Comparison of ENCODE assay signal across 25 cellular contexts in genomic region chr3:33940149-33940548, GRCh38.
A peak's percentile ranks its signal among the peaks of the same experiment; 100 is the strongest.
DNase-seq lines count a peak whose midpoint lies in the region; ATAC-seq, FAIRE-seq and TF ChIP-seq lines count a peak whose summit lies in the region.
"Had no signal": no experiment of that assay in that cellular context is flagged by ENCODE, and none has a peak within 500 bp of the region (broad histone marks: within the 10 kb centered on the region; RNA-seq: fewer than 3 reads in every experiment).

No MANE protein-coding gene starts in this region.

- no peaks in the 10 kb centered on the region for H3K27me3 ChIP-seq in K562 (ENCODE audit: control insufficient read depth in 2 of 2, insufficient read depth in 2 of 2, low read length in 2 of 2)
- H3K27me3 ChIP-seq in foreskin keratinocyte: peaks cover 13% of the 10 kb centered on the region
- H3K27me3 ChIP-seq in spleen (replicated peaks in 1 of 7): no peaks in the 10 kb centered on the region
- no peaks in the 10 kb centered on the region for H3K27me3 ChIP-seq in colonic mucosa
- H3K27me3 ChIP-seq: esophagus squamous epithelium, left lung, upper lobe of right lung had no signal

- H3K9ac ChIP-seq in K562 (ENCODE audit: insufficient read depth in 1 of 2, low read depth in 2 of 2, low read length in 2 of 2) (no peak overlapping the region), colonic mucosa (ENCODE audit: low read depth in 2 of 2, low read length in 2 of 2) (no peak overlapping the region)
- H3K9ac ChIP-seq: SK-N-SH had no signal

- H3K9me3 ChIP-seq in K562 (replicated peaks; ENCODE audit: control insufficient read depth, insufficient read depth, low read depth, low read length) (peaks cover 2% of the 10 kb centered on the region), spleen (no peaks in the 10 kb centered on the region), colonic mucosa (no peaks in the 10 kb centered on the region)
- H3K9me3 ChIP-seq: esophagus squamous epithelium, heart left ventricle, left lung, SK-N-SH, upper lobe of right lung had no signal

- peak overlapping the region; percentile 12; the same call in 1 of the 2 replicates for H2AFZ ChIP-seq in K562 (ENCODE audit: low read depth, low read length)

- TF ChIP-seq RAD21 in K562 (CRISPR knock-in tag; conservative IDR thresholded peaks at IDR 0.05 in 1 of 2, IDR thresholded peaks at IDR 0.05 in 1 of 2): no peak

- peaks cover 17 to 61% of the 10 kb centered on the region in 2 experiments for H3K4me1 ChIP-seq in K562 (replicated peaks in 1 of 2; ENCODE audit: control insufficient read depth in 2 of 2, insufficient read depth in 2 of 2, low read length in 2 of 2)
- peaks cover 18% of the 10 kb centered on the region for H3K4me1 ChIP-seq in foreskin keratinocyte
- H3K4me1 ChIP-seq in spleen: no peaks in the 10 kb centered on the region
- no peaks in the 10 kb centered on the region for H3K4me1 ChIP-seq in colonic mucosa
- H3K4me1 ChIP-seq: esophagus squamous epithelium, left lung, upper lobe of right lung had no signal

- TF ChIP-seq EP300 in K562 (IDR thresholded peaks at IDR 0.05; ENCODE audit: low read length): no peak

- H4K20me1 ChIP-seq in K562 (replicated peaks; ENCODE audit: control insufficient read depth, insufficient read depth, low read length): no peaks in the 10 kb centered on the region

- CTCF ChIA-PET in K562 (lab: Yijun Ruan, JAX; ENCODE audit: low intra/inter-chr PET ratio): no interaction called here

- H3K36me3 ChIP-seq in K562 (ENCODE audit: control insufficient read depth, insufficient read depth, low read length) (no peaks in the 10 kb centered on the region; the same call in 2 of the 3 replicates), spleen (no peaks in the 10 kb centered on the region), colonic mucosa (no peaks in the 10 kb centered on the region)
- H3K36me3 ChIP-seq: esophagus squamous epithelium, heart left ventricle, left lung, upper lobe of right lung had no signal

- TF ChIP-seq CTCF in K562 (IDR thresholded peaks at IDR 0.05 in 2 of 3, conservative IDR thresholded peaks at IDR 0.05 in 1 of 3; ENCODE audit: insufficient read depth in 2 of 3, low read depth in 1 of 3, low read length in 3 of 3) (no peak), foreskin keratinocyte (conservative IDR thresholded peaks at IDR 0.05) (no peak), spleen (IDR thresholded peaks at IDR 0.05 in 8 of 11, conservative IDR thresholded peaks at IDR 0.05 in 3 of 11) (no peak), colonic mucosa (IDR thresholded peaks at IDR 0.05) (no peak)

- intact Hi-C loops in K562 (cut with micrococcal nuclease): no loop called here
- intact Hi-C loops in spleen (cut with DNase I; ENCODE audit: low total_unique reads): no loop called here
- intact Hi-C loops in colonic mucosa (cut with DNase I): no loop called here

- peaks cover 48% of the 10 kb centered on the region for H3K79me2 ChIP-seq in K562 (ENCODE audit: control insufficient read depth, insufficient read depth, low read length)

- no TSS peak for BruUV-seq in K562 (replicated peaks; lab: Mats Ljungman, UMichigan)

- in situ Hi-C loops in K562 (cut with MboI): no loop called here

- POLR2A ChIA-PET in K562 (lab: Yijun Ruan, JAX): interaction anchor here (0.6 to 1.2 kb wide), 2 partner anchors 9 to 60 kb away, joined by 3 read pairs; no protein-coding TSS in a partner anchor

- FAIRE-seq in K562 (lab: Jason Lieb, UNC): no peak
- FAIRE-seq: GM12891, HTR-8/SVneo had no signal

- ATAC-seq in K562 (no peak), foreskin keratinocyte (peak; percentile 95), GM21737 (IDR thresholded peaks at IDR 0.05; ENCODE audit: unreplicated experiment) (no peak)
- ATAC-seq: heart left ventricle, left lung, upper lobe of right lung had no signal

- H3K9me1 ChIP-seq in K562 (ENCODE audit: control insufficient read depth, insufficient read depth, low read length): no peaks in the 10 kb centered on the region

- no peak overlapping the region for H3K27ac ChIP-seq in K562 (ENCODE audit: extremely low read depth, low read depth, low read length)
- H3K27ac ChIP-seq in foreskin keratinocyte: peak overlapping the region; percentile 4
- no peak overlapping the region for H3K27ac ChIP-seq in spleen
- H3K27ac ChIP-seq in colonic mucosa: no peak overlapping the region
- H3K27ac ChIP-seq: 22Rv1, esophagus squamous epithelium, heart left ventricle, left lung, upper lobe of right lung had no signal

- WGBS in K562 (ENCODE audit: insufficient coverage, low coverage, missing lambda C conversion rate): 40% methylated on average over 5 of the region's 5 CpGs
- 74 to 86% (median 82%) methylated on average over 5 of the region's 5 CpGs for WGBS in spleen, 5 donors

- DNase-seq in NCI-H748 (lab: John Stamatoyannopoulos, UW; ENCODE audit: unreplicated experiment): peak; percentile 5
- no peak for DNase-seq in NCI-H748 treated with DMSO at 0.1 percent for 48 hours (lab: John Stamatoyannopoulos, UW)
- peak; percentile 16 for DNase-seq in HPDE6-E6E7 (ENCODE audit: extremely low spot score)
- DNase-seq in K562 (ENCODE audit: extremely low read depth in 1 of 4, low spot score in 3 of 4): peak in 1 of 4 experiments; percentile 60
- peak; percentile 72 to 88 for DNase-seq in foreskin keratinocyte
- DNase-seq in spleen: no peak
- DNase-seq in colonic mucosa: no peak
- DNase-seq: activated effector memory CD4-positive, alpha-beta T cell treated with Interleukin-2 at 50 U/mL for 16 hours; amniotic stem cell; central memory CD4-positive, alpha-beta T cell; esophagus squamous epithelium; GOT3; heart left ventricle; Karpas-422; left lung; NCI-H1092; NCI-H2029; SK-N-SH; stimulated activated CD4-positive, alpha-beta T cell treated with anti-CD3 and anti-CD28 coated beads, Interleukin-4, amount 100 ng/mL, for 4 hours; T-helper 9 cell; upper lobe of right lung had no signal

- H3K4me2 ChIP-seq in K562 (ENCODE audit: insufficient read depth, low read length): peak overlapping the region; percentile 28; the same call in 1 of the 2 replicates
- H3K4me2 ChIP-seq: SK-N-SH had no signal

- TF ChIP-seq POLR2A in K562 (conservative IDR thresholded peaks at IDR 0.05): no peak
- TF ChIP-seq POLR2A in spleen (IDR thresholded peaks at IDR 0.05): no peak

- no peak overlapping the region for H3K4me3 ChIP-seq in K562
- H3K4me3 ChIP-seq in spleen: no peak overlapping the region
- no peak overlapping the region for H3K4me3 ChIP-seq in colonic mucosa
- H3K4me3 ChIP-seq: esophagus squamous epithelium, heart left ventricle, left lung, upper lobe of right lung had no signal

TF ChIP-seq in K562, 482 proteins besides CTCF, POLR2A, EP300 and RAD21:
- TF ChIP-seq BDP1 (IDR thresholded peaks at IDR 0.05; ENCODE audit: insufficient read depth, insufficient read length) (no peak), MNT (conservative IDR thresholded peaks at IDR 0.05) (0 out of 4 replicates have a peak, but pooled peaks of 1 of the 2 experiments have one; percentile 15), ATF3 (IDR thresholded peaks at IDR 0.05) (peak; percentile 18; the same call in 1 of the 2 replicates), ATF3 (CRISPR knock-in tag; conservative IDR thresholded peaks at IDR 0.05) (no peak), ZNF592 (IDR thresholded peaks at IDR 0.05) (0 out of 2 replicates have a peak, but pooled peaks have one; percentile 19), MEIS2 (IDR thresholded peaks at IDR 0.05; ENCODE audit: partially characterized antibody) (peak; percentile 54)

Comparison
In these comparisons a context has a peak if more than half of its experiments do, and no peak if none do; other contexts are left out.
1. DNase-seq: peak in NCI-H748 (single experiment), HPDE6-E6E7 (single experiment) and foreskin keratinocyte (2 of 2); none in NCI-H748 treated with DMSO at 0.1 percent for 48 hours (single experiment), spleen (single experiment) and colonic mucosa (single experiment).